In the genomic region with DNA sequence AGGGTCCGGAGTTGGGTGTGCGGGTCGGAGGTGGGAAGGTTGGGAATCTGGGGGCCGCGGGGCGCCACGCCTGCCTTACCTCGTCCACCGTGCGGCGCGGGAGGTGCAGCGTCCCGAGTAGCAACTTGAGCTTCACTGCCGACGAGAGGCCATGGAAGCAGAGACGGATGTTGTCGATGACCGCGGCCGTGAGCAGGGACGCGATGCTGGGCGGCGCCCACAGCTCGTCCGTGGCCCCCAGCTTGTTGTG, we compare ENCODE assay signal across 1 cellular context.
TF ChIP-seq lines count a peak whose summit lies in the region.

No MANE protein-coding gene starts in this region.

TF ChIP-seq in HepG2, 621 proteins besides CTCF, POLR2A, EP300 and RAD21 (continued from another document and continues in another):
- TF ChIP-seq, protein P1, sequence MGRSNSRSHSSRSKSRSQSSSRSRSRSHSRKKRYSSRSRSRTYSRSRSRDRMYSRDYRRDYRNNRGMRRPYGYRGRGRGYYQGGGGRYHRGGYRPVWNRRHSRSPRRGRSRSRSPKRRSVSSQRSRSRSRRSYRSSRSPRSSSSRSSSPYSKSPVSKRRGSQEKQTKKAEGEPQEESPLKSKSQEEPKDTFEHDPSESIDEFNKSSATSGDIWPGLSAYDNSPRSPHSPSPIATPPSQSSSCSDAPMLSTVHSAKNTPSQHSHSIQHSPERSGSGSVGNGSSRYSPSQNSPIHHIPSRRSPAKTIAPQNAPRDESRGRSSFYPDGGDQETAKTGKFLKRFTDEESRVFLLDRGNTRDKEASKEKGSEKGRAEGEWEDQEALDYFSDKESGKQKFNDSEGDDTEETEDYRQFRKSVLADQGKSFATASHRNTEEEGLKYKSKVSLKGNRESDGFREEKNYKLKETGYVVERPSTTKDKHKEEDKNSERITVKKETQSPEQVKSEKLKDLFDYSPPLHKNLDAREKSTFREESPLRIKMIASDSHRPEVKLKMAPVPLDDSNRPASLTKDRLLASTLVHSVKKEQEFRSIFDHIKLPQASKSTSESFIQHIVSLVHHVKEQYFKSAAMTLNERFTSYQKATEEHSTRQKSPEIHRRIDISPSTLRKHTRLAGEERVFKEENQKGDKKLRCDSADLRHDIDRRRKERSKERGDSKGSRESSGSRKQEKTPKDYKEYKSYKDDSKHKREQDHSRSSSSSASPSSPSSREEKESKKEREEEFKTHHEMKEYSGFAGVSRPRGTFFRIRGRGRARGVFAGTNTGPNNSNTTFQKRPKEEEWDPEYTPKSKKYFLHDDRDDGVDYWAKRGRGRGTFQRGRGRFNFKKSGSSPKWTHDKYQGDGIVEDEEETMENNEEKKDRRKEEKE (IDR thresholded peaks at IDR 0.05), result no peak
- TF ChIP-seq DNMT1 (CRISPR knock-in tag; IDR thresholded peaks at IDR 0.05) (no peak), SIX1 (CRISPR knock-in tag; IDR thresholded peaks at IDR 0.05; ENCODE audit: borderline replicate concordance) (0 out of 2 replicates have a peak, but pooled peaks have one; percentile 3), NKX3-1 (CRISPR knock-in tag; IDR thresholded peaks at IDR 0.05) (peak; percentile 36), SP2 (CRISPR knock-in tag; IDR thresholded peaks at IDR 0.05) (peak; percentile 52; the same call in 1 of the 2 replicates), ZKSCAN8 (CRISPR knock-in tag; IDR thresholded peaks at IDR 0.05; ENCODE audit: borderline replicate concordance) (no peak), ZNF329 (CRISPR knock-in tag; IDR thresholded peaks at IDR 0.05; ENCODE audit: low read depth) (no peak), ZNF549 (CRISPR knock-in tag; IDR thresholded peaks at IDR 0.05) (0 out of 2 replicates have a peak, but pooled peaks have one; percentile 6), HOXD1 (CRISPR knock-in tag; IDR thresholded peaks at IDR 0.05) (0 out of 2 replicates have a peak, but pooled peaks have one; percentile 16), STAG1 (CRISPR knock-in tag; IDR thresholded peaks at IDR 0.05) (0 out of 2 replicates have a peak, but pooled peaks have one; percentile 13), ZNF616 (CRISPR knock-in tag; IDR thresholded peaks at IDR 0.05; ENCODE audit: low read depth) (peak; percentile 56; the same call in 1 of the 2 replicates), ZSCAN31 (CRISPR knock-in tag; IDR thresholded peaks at IDR 0.05; ENCODE audit: low read depth) (peak; percentile 14; the same call in 1 of the 2 replicates), BORCS8-MEF2B (CRISPR knock-in tag; IDR thresholded peaks at IDR 0.05) (peak; percentile 18; the same call in 1 of the 2 replicates), SOX13 (IDR thresholded peaks at IDR 0.05) (no peak), SOX13 (CRISPR knock-in tag; conservative IDR thresholded peaks at IDR 0.05 in 1 of 2, IDR thresholded peaks at IDR 0.05 in 1 of 2) (0 out of 4 replicates have a peak, but pooled peaks of 1 of the 2 experiments have one; percentile 18), HMG20B (CRISPR knock-in tag; conservative IDR thresholded peaks at IDR 0.05) (peak; percentile 33; the same call in 1 of the 2 replicates), ZFP90 (CRISPR knock-in tag; IDR thresholded peaks at IDR 0.05; ENCODE audit: borderline replicate concordance) (peak; percentile 17; the same call in 1 of the 2 replicates), YY1 (IDR thresholded peaks at IDR 0.05; ENCODE audit: insufficient read depth, insufficient replicate concordance, low read depth, low read length) (no peak), RFXAP (CRISPR knock-in tag; IDR thresholded peaks at IDR 0.05; ENCODE audit: borderline replicate concordance) (peak; percentile 63; the same call in 1 of the 2 replicates), ZNF263 (CRISPR knock-in tag; IDR thresholded peaks at IDR 0.05) (peak; percentile 63; the same call in 1 of the 2 replicates), MIER3 (CRISPR knock-in tag; IDR thresholded peaks at IDR 0.05; ENCODE audit: borderline replicate concordance) (0 out of 2 replicates have a peak, but pooled peaks have one; percentile 10), MEIS2 (CRISPR knock-in tag; IDR thresholded peaks at IDR 0.05) (peak; percentile 37; the same call in 1 of the 2 replicates), ZNF296 (CRISPR knock-in tag; conservative IDR thresholded peaks at IDR 0.05) (0 out of 2 replicates have a peak, but pooled peaks have one; percentile 25), ZBTB7B (CRISPR knock-in tag; IDR thresholded peaks at IDR 0.05) (0 out of 2 replicates have a peak, but pooled peaks have one; percentile 12), GZF1 (CRISPR knock-in tag; IDR thresholded peaks at IDR 0.05) (no peak), TARDBP (CRISPR knock-in tag; IDR thresholded peaks at IDR 0.05) (no peak), ELF1 (CRISPR knock-in tag; IDR thresholded peaks at IDR 0.05) (0 out of 2 replicates have a peak, but pooled peaks have one; percentile 1), FOXA1 (IDR thresholded peaks at IDR 0.05) (no peak), FOXA1 (CRISPR knock-in tag; IDR thresholded peaks at IDR 0.05) (peak; percentile 46; the same call in 1 of the 2 replicates), ZNF331 (CRISPR knock-in tag; IDR thresholded peaks at IDR 0.05) (no peak), NR2F6 (IDR thresholded peaks at IDR 0.05) (no peak), NR2F6 (CRISPR knock-in tag; IDR thresholded peaks at IDR 0.05) (peak; percentile 15; the same call in 1 of the 2 replicates), XBP1 (CRISPR knock-in tag; IDR thresholded peaks at IDR 0.05) (0 out of 2 replicates have a peak, but pooled peaks have one; percentile 62), ZNF343 (CRISPR knock-in tag; IDR thresholded peaks at IDR 0.05) (no peak), CCDC6 (CRISPR knock-in tag; IDR thresholded peaks at IDR 0.05) (no peak), ZNF180 (CRISPR knock-in tag; IDR thresholded peaks at IDR 0.05; ENCODE audit: borderline replicate concordance, low read depth) (peak; percentile 70; the same call in 1 of the 2 replicates), TSC22D2 (CRISPR knock-in tag; IDR thresholded peaks at IDR 0.05; ENCODE audit: borderline replicate concordance) (0 out of 2 replicates have a peak, but pooled peaks have one; percentile 33), MAZ (IDR thresholded peaks at IDR 0.05; ENCODE audit: borderline replicate concordance, low read depth, low read length) (no peak), MAZ (CRISPR knock-in tag; IDR thresholded peaks at IDR 0.05; ENCODE audit: low read depth) (0 out of 2 replicates have a peak, but pooled peaks have one; percentile 29), ZNF768 (CRISPR knock-in tag; IDR thresholded peaks at IDR 0.05) (peak; percentile 75; the same call in 1 of the 2 replicates), MED13 (CRISPR knock-in tag; IDR thresholded peaks at IDR 0.05) (peak; percentile 23; the same call in 1 of the 2 replicates), ZNF432 (CRISPR knock-in tag; IDR thresholded peaks at IDR 0.05; ENCODE audit: borderline replicate concordance) (no peak), ZNF878 (CRISPR knock-in tag; IDR thresholded peaks at IDR 0.05) (no peak)
- TF ChIP-seq, protein P2, sequence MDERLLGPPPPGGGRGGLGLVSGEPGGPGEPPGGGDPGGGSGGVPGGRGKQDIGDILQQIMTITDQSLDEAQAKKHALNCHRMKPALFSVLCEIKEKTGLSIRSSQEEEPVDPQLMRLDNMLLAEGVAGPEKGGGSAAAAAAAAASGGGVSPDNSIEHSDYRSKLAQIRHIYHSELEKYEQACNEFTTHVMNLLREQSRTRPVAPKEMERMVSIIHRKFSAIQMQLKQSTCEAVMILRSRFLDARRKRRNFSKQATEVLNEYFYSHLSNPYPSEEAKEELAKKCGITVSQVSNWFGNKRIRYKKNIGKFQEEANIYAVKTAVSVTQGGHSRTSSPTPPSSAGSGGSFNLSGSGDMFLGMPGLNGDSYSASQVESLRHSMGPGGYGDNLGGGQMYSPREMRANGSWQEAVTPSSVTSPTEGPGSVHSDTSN (CRISPR knock-in tag; IDR thresholded peaks at IDR 0.05), result no peak
- TF ChIP-seq, protein P3, sequence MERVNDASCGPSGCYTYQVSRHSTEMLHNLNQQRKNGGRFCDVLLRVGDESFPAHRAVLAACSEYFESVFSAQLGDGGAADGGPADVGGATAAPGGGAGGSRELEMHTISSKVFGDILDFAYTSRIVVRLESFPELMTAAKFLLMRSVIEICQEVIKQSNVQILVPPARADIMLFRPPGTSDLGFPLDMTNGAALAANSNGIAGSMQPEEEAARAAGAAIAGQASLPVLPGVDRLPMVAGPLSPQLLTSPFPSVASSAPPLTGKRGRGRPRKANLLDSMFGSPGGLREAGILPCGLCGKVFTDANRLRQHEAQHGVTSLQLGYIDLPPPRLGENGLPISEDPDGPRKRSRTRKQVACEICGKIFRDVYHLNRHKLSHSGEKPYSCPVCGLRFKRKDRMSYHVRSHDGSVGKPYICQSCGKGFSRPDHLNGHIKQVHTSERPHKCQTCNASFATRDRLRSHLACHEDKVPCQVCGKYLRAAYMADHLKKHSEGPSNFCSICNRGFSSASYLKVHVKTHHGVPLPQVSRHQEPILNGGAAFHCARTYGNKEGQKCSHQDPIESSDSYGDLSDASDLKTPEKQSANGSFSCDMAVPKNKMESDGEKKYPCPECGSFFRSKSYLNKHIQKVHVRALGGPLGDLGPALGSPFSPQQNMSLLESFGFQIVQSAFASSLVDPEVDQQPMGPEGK (CRISPR knock-in tag; IDR thresholded peaks at IDR 0.05), result peak; percentile 82
- TF ChIP-seq, protein P4, sequence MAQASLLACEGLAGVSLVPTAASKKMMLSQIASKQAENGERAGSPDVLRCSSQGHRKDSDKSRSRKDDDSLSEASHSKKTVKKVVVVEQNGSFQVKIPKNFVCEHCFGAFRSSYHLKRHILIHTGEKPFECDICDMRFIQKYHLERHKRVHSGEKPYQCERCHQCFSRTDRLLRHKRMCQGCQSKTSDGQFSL (CRISPR knock-in tag; IDR thresholded peaks at IDR 0.05), result peak; percentile 50; the same call in 1 of the 2 replicates
- TF ChIP-seq, protein P5, sequence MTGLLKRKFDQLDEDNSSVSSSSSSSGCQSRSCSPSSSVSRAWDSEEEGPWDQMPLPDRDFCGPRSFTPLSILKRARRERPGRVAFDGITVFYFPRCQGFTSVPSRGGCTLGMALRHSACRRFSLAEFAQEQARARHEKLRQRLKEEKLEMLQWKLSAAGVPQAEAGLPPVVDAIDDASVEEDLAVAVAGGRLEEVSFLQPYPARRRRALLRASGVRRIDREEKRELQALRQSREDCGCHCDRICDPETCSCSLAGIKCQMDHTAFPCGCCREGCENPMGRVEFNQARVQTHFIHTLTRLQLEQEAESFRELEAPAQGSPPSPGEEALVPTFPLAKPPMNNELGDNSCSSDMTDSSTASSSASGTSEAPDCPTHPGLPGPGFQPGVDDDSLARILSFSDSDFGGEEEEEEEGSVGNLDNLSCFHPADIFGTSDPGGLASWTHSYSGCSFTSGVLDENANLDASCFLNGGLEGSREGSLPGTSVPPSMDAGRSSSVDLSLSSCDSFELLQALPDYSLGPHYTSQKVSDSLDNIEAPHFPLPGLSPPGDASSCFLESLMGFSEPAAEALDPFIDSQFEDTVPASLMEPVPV (CRISPR knock-in tag; IDR thresholded peaks at IDR 0.05), result no peak; the same call in 1 of the 2 replicates
- TF ChIP-seq, protein P6, sequence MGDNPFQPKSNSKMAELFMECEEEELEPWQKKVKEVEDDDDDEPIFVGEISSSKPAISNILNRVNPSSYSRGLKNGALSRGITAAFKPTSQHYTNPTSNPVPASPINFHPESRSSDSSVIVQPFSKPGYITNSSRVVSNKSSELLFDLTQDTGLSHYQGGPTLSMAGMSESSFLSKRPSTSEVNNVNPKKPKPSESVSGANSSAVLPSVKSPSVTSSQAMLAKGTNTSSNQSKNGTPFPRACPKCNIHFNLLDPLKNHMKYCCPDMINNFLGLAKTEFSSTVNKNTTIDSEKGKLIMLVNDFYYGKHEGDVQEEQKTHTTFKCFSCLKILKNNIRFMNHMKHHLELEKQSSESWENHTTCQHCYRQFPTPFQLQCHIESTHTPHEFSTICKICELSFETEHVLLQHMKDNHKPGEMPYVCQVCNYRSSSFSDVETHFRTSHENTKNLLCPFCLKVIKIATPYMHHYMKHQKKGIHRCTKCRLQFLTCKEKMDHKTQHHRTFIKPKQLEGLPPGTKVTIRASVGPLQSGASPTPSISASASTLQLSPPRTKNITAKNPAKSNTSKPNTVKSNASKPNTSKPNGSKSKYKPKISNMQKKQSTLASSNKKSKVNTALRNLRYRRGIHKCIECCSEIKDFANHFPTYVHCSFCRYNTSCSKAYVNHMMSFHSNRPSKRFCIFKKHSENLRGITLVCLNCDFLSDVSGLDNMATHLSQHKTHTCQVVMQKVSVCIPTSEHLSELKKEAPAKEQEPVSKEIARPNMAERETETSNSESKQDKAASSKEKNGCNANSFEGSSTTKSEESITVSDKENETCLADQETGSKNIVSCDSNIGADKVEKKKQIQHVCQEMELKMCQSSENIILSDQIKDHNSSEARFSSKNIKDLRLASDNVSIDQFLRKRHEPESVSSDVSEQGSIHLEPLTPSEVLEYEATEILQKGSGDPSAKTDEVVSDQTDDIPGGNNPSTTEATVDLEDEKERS (CRISPR knock-in tag; IDR thresholded peaks at IDR 0.05), result 0 out of 2 replicates have a peak, but pooled peaks have one; percentile 36
- TF ChIP-seq, protein P7, sequence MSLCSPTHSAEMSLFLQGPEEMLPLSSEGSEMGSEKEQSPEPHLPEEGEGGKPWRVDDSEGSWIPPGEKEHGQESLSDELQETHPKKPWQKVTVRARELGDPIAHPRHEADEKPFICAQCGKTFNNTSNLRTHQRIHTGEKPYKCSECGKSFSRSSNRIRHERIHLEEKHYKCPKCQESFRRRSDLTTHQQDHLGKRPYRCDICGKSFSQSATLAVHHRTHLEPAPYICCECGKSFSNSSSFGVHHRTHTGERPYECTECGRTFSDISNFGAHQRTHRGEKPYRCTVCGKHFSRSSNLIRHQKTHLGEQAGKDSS (CRISPR knock-in tag; IDR thresholded peaks at IDR 0.05; ENCODE audit: borderline replicate concordance, low read depth), result peak; percentile 19; the same call in 1 of the 2 replicates
- TF ChIP-seq, protein P8, sequence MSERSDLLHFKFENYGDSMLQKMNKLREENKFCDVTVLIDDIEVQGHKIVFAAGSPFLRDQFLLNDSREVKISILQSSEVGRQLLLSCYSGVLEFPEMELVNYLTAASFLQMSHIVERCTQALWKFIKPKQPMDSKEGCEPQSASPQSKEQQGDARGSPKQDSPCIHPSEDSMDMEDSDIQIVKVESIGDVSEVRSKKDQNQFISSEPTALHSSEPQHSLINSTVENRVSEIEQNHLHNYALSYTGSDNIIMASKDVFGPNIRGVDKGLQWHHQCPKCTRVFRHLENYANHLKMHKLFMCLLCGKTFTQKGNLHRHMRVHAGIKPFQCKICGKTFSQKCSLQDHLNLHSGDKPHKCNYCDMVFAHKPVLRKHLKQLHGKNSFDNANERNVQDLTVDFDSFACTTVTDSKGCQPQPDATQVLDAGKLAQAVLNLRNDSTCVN (CRISPR knock-in tag; IDR thresholded peaks at IDR 0.05; ENCODE audit: borderline replicate concordance), result peak; percentile 34; the same call in 1 of the 2 replicates
- TF ChIP-seq, protein P9, sequence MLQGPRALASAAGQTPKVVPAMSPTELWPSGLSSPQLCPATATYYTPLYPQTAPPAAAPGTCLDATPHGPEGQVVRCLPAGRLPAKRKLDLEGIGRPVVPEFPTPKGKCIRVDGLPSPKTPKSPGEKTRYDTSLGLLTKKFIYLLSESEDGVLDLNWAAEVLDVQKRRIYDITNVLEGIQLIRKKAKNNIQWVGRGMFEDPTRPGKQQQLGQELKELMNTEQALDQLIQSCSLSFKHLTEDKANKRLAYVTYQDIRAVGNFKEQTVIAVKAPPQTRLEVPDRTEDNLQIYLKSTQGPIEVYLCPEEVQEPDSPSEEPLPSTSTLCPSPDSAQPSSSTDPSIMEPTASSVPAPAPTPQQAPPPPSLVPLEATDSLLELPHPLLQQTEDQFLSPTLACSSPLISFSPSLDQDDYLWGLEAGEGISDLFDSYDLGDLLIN (CRISPR knock-in tag; IDR thresholded peaks at IDR 0.05; ENCODE audit: borderline replicate concordance), result peak; percentile 50; the same call in 1 of the 2 replicates
